1 cellular context compared by ENCODE assay signal in the genomic region with DNA sequence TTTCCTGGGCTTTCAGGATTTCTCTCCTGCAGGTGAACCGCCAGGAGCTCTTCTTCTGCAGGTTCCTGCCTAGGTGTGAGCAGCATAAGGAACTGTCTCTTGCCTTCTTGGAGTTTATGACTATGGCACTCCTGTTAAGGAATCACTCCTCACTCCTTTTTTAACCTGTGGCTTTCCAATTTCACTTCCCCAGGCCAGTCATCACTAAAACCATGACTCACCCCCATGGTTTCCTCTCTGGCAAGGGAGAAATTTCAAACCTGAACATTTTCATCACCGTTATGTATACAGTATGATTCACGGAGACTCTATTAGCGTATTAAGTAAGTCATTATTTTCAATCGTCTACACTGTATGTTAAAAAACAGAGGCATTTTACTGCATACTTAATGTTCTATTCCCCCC.
TF ChIP-seq lines count a peak whose summit lies in the region.

No MANE protein-coding gene starts in this region.

TF ChIP-seq in GM12878, 131 proteins besides CTCF, POLR2A, EP300 and RAD21 (continued from another document and continues in another):
- TF ChIP-seq, protein P1, sequence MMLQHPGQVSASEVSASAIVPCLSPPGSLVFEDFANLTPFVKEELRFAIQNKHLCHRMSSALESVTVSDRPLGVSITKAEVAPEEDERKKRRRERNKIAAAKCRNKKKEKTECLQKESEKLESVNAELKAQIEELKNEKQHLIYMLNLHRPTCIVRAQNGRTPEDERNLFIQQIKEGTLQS (IDR thresholded peaks at IDR 0.05; ENCODE audit: borderline replicate concordance, extremely low read depth, low read depth, low read length), result no peak
- TF ChIP-seq FOXK2 (IDR thresholded peaks at IDR 0.05), result no peak
- TF ChIP-seq HCFC1 (IDR thresholded peaks at IDR 0.05; ENCODE audit: low read length), result no peak
- no peak for TF ChIP-seq PBX3 (IDR thresholded peaks at IDR 0.05; ENCODE audit: insufficient replicate concordance, low read depth, low read length)
- peak; percentile 58; the same call in 1 of the 2 replicates for TF ChIP-seq BMI1 (IDR thresholded peaks at IDR 0.05; ENCODE audit: borderline replicate concordance)
- TF ChIP-seq ELK1 (IDR thresholded peaks at IDR 0.05; ENCODE audit: low read depth, low read length), result no peak
- no peak for TF ChIP-seq RCOR1 (conservative IDR thresholded peaks at IDR 0.05; ENCODE audit: low read depth, low read length)
- TF ChIP-seq, protein P2, sequence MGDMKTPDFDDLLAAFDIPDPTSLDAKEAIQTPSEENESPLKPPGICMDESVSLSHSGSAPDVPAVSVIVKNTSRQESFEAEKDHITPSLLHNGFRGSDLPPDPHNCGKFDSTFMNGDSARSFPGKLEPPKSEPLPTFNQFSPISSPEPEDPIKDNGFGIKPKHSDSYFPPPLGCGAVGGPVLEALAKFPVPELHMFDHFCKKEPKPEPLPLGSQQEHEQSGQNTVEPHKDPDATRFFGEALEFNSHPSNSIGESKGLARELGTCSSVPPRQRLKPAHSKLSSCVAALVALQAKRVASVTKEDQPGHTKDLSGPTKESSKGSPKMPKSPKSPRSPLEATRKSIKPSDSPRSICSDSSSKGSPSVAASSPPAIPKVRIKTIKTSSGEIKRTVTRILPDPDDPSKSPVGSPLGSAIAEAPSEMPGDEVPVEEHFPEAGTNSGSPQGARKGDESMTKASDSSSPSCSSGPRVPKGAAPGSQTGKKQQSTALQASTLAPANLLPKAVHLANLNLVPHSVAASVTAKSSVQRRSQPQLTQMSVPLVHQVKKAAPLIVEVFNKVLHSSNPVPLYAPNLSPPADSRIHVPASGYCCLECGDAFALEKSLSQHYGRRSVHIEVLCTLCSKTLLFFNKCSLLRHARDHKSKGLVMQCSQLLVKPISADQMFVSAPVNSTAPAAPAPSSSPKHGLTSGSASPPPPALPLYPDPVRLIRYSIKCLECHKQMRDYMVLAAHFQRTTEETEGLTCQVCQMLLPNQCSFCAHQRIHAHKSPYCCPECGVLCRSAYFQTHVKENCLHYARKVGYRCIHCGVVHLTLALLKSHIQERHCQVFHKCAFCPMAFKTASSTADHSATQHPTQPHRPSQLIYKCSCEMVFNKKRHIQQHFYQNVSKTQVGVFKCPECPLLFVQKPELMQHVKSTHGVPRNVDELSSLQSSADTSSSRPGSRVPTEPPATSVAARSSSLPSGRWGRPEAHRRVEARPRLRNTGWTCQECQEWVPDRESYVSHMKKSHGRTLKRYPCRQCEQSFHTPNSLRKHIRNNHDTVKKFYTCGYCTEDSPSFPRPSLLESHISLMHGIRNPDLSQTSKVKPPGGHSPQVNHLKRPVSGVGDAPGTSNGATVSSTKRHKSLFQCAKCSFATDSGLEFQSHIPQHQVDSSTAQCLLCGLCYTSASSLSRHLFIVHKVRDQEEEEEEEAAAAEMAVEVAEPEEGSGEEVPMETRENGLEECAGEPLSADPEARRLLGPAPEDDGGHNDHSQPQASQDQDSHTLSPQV (IDR thresholded peaks at IDR 0.05), result no peak
- TF ChIP-seq ZSCAN29 (IDR thresholded peaks at IDR 0.05), result peak; percentile 93
- no peak for TF ChIP-seq RFX5 (IDR thresholded peaks at IDR 0.05; ENCODE audit: low read depth, low read length)
- TF ChIP-seq NR2C2 (IDR thresholded peaks at IDR 0.05; ENCODE audit: borderline replicate concordance, control insufficient read depth, insufficient read length, low read depth), result no peak
- TF ChIP-seq SREBF1 (IDR thresholded peaks at IDR 0.05; ENCODE audit: low read length), result no peak
- TF ChIP-seq BCL11A (IDR thresholded peaks at IDR 0.05; ENCODE audit: low read depth, low read length), result peak; percentile 98
- TF ChIP-seq RUNX3 (IDR thresholded peaks at IDR 0.05; ENCODE audit: low read length), result no peak
- TF ChIP-seq NR2C1 (IDR thresholded peaks at IDR 0.05), result no peak
- peak in 1 of 2 experiments; percentile 87; a peak in 2 of 4 replicates for TF ChIP-seq SRF (IDR thresholded peaks at IDR 0.05; ENCODE audit: low read depth in 2 of 2, low read length in 2 of 2)
- TF ChIP-seq ESRRA (IDR thresholded peaks at IDR 0.05; ENCODE audit: low read length), result no peak
- TF ChIP-seq MAX (IDR thresholded peaks at IDR 0.05; ENCODE audit: low read depth, low read length), result no peak
- TF ChIP-seq JUND (IDR thresholded peaks at IDR 0.05; ENCODE audit: low read depth, low read length), result peak; percentile 69; the same call in 1 of the 2 replicates
- peak; percentile 11; the same call in 1 of the 2 replicates for TF ChIP-seq SMC3 (IDR thresholded peaks at IDR 0.05; ENCODE audit: borderline replicate concordance, low read length)
- 0 out of 2 replicates have a peak, but pooled peaks have one; percentile 67 for TF ChIP-seq CHD1 (IDR thresholded peaks at IDR 0.05; ENCODE audit: low read depth, low read length)
- TF ChIP-seq POLR2AphosphoS2 (IDR thresholded peaks at IDR 0.05; ENCODE audit: low read depth, low read length), result no peak
- no peak for TF ChIP-seq SUPT20H (IDR thresholded peaks at IDR 0.05; ENCODE audit: borderline replicate concordance, control insufficient read depth, low read depth, low read length)
- peak; percentile 40; the same call in 1 of the 2 replicates for TF ChIP-seq NR2F1 (conservative IDR thresholded peaks at IDR 0.05)
- TF ChIP-seq, protein P3, sequence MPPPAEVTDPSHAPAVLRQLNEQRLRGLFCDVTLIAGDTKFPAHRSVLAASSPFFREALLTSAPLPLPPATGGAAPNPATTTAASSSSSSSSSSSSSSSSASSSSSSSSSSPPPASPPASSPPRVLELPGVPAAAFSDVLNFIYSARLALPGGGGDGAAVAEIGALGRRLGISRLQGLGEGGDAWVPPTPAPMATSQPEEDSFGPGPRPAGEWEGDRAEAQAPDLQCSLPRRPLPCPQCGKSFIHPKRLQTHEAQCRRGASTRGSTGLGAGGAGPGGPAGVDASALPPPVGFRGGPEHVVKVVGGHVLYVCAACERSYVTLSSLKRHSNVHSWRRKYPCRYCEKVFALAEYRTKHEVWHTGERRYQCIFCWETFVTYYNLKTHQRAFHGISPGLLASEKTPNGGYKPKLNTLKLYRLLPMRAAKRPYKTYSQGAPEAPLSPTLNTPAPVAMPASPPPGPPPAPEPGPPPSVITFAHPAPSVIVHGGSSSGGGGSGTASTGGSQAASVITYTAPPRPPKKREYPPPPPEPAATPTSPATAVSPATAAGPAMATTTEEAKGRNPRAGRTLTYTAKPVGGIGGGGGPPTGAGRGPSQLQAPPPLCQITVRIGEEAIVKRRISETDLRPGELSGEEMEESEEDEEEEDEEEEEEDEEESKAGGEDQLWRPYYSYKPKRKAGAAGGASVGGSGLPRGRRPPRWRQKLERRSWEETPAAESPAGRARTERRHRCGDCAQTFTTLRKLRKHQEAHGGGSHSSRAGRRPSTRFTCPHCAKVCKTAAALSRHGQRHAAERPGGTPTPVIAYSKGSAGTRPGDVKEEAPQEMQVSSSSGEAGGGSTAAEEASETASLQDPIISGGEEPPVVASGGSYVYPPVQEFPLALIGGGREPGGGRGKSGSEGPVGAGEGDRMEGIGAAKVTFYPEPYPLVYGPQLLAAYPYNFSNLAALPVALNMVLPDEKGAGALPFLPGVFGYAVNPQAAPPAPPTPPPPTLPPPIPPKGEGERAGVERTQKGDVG (CRISPR knock-in tag; IDR thresholded peaks at IDR 0.05), result no peak
- TF ChIP-seq CHD2 (IDR thresholded peaks at IDR 0.05; ENCODE audit: borderline replicate concordance, low read depth, low read length), result peak; percentile 59; the same call in 1 of the 2 replicates
- no peak for TF ChIP-seq EZH2 (IDR thresholded peaks at IDR 0.05; ENCODE audit: borderline replicate concordance, control insufficient read depth, low read depth, low read length)
- no peak for TF ChIP-seq MYB (IDR thresholded peaks at IDR 0.05; ENCODE audit: borderline replicate concordance, low read depth, low read length)
- TF ChIP-seq CBX5 (IDR thresholded peaks at IDR 0.05; ENCODE audit: low read depth), result no peak
- no peak for TF ChIP-seq STAT1 (conservative IDR thresholded peaks at IDR 0.05)
- peak in 1 of 2 experiments; percentile 45; a peak in 1 of 3 replicates for TF ChIP-seq EGR1 (IDR thresholded peaks at IDR 0.05; ENCODE audit: borderline replicate concordance in 1 of 2, low read depth in 2 of 2, low read length in 2 of 2)
- no peak for TF ChIP-seq FOXM1 (IDR thresholded peaks at IDR 0.05; ENCODE audit: low read depth, low read length)
- no peak for TF ChIP-seq SIX5 (IDR thresholded peaks at IDR 0.05; ENCODE audit: low read depth, low read length, severe bottlenecking)
- no peak for TF ChIP-seq MXI1 (IDR thresholded peaks at IDR 0.05; ENCODE audit: low read depth, low read length)
- peak; percentile 35; the same call in 1 of the 2 replicates for TF ChIP-seq GATAD2B (conservative IDR thresholded peaks at IDR 0.05; ENCODE audit: low read depth)
- no peak for TF ChIP-seq PML (IDR thresholded peaks at IDR 0.05; ENCODE audit: low read length)
- TF ChIP-seq, protein P4, sequence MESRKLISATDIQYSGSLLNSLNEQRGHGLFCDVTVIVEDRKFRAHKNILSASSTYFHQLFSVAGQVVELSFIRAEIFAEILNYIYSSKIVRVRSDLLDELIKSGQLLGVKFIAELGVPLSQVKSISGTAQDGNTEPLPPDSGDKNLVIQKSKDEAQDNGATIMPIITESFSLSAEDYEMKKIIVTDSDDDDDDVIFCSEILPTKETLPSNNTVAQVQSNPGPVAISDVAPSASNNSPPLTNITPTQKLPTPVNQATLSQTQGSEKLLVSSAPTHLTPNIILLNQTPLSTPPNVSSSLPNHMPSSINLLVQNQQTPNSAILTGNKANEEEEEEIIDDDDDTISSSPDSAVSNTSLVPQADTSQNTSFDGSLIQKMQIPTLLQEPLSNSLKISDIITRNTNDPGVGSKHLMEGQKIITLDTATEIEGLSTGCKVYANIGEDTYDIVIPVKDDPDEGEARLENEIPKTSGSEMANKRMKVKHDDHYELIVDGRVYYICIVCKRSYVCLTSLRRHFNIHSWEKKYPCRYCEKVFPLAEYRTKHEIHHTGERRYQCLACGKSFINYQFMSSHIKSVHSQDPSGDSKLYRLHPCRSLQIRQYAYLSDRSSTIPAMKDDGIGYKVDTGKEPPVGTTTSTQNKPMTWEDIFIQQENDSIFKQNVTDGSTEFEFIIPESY (IDR thresholded peaks at IDR 0.05), result no peak
- no peak for TF ChIP-seq WRNIP1 (IDR thresholded peaks at IDR 0.05; ENCODE audit: borderline replicate concordance, low read depth, low read length)
- TF ChIP-seq TBL1XR1 (IDR thresholded peaks at IDR 0.05; ENCODE audit: low read depth, low read length), result peak; percentile 94
- no peak for TF ChIP-seq ZNF384 (IDR thresholded peaks at IDR 0.05; ENCODE audit: borderline replicate concordance, low read depth, low read length)
- TF ChIP-seq STAT3 (IDR thresholded peaks at IDR 0.05; ENCODE audit: low read depth, low read length), result no peak
- peak; percentile 95 for TF ChIP-seq CREM (IDR thresholded peaks at IDR 0.05; ENCODE audit: low read depth)
- no peak for TF ChIP-seq ZNF622 (IDR thresholded peaks at IDR 0.05)
- peak; percentile 78 for TF ChIP-seq ATF7 (IDR thresholded peaks at IDR 0.05; ENCODE audit: low read depth)
- no peak for TF ChIP-seq SREBF2 (IDR thresholded peaks at IDR 0.05; ENCODE audit: low read length)
- no peak for TF ChIP-seq ATF2 (IDR thresholded peaks at IDR 0.05; ENCODE audit: low read length)
- no peak for TF ChIP-seq KAT2A (conservative IDR thresholded peaks at IDR 0.05; ENCODE audit: control insufficient read depth, low read depth, low read length)
